In the genomic region with DNA sequence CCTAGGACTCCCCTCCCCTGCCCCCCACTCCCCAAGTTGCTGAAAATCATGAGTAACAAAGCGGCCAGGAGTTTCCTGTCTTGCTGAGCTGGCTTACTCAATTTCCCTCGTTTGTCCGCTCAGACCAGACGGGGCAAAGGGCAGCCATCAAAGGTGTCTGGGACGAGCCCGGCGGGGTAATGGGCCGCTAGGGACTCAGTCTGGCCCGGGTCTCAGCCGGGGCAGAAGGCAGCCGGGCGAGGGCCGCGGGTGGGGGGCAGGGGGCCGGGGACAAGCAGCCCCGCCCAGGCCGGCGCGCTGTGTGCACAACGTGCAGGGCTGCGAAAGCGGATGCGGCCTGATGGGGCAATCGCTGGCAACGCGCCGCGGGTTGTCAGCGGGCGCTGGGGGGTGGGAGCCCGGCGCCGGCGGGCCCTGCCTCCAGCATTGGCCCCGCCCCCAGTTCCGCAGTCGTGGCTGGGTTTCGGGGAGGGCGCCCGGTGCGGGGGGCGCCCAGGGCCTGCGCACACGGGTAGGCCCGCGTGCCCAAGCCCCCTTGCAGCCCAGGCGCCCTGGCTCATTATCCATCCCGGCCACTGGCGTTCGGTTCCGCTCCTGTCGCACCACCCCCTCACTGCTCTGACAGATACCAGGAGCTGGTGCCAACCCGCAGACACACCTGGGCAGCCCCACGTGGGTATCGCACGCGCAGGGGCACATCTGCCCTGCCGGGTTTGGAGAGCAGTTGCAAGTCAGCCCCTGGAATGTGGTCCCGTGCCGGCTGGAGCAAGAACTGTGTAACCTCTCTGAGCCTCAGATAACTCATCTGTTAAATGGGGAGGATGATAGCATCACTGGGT, we compare ENCODE assay signal across 8 cellular contexts. TPM values are rescaled to one million over a fixed set of nuclear protein-coding genes. Genes with fewer than 3 reads are reported as not detected.
DNase-seq lines count a peak whose midpoint lies in the region; ATAC-seq, FAIRE-seq and TF ChIP-seq lines count a peak whose summit lies in the region.

No MANE protein-coding gene starts in this region.

- peak overlapping the region; percentile 35 to 100 (median 99) for H3K27ac Mint-ChIP-seq in brain

- peaks cover 25% of the 10 kb centered on the region for H3K4me1 ChIP-seq in iPS-20b (ENCODE audit: insufficient read depth, low read length)
- peaks cover 11 to 21% of the 10 kb centered on the region in 2 donors for H3K4me1 ChIP-seq in small intestine (ENCODE audit: control insufficient read depth in 2 of 2, insufficient read depth in 1 of 2, low read depth in 1 of 2, low read length in 1 of 2)

- H3K36me3 ChIP-seq in iPS-20b (ENCODE audit: insufficient read depth, low read depth, low read length) (no peaks in the 10 kb centered on the region), small intestine (ENCODE audit: control insufficient read depth in 2 of 2, insufficient read depth in 2 of 2, low read length in 2 of 2) (no peaks in the 10 kb centered on the region)

- H3K9me3 ChIP-seq in iPS-20b (ENCODE audit: insufficient read depth, low read depth, low read length) (no peaks in the 10 kb centered on the region), small intestine (ENCODE audit: control insufficient read depth, low read depth) (no peaks in the 10 kb centered on the region)

- H3K4me3 ChIP-seq in iPS-20b (ENCODE audit: low read length) (peak overlapping the region; percentile 59; the same call in 1 of the 2 replicates), small intestine (ENCODE audit: low read depth in 1 of 2, low read length in 2 of 2) (peak overlapping the region in 1 of 2 donors; percentile 44)

- H3K9me3 Mint-ChIP-seq in brain, result peaks cover 0 to 7% (median 0%) of the 10 kb centered on the region in 5 experiments

- no peaks in the 10 kb centered on the region for H3K36me3 Mint-ChIP-seq in brain

- peak; percentile 85 for DNase-seq in GM12892 (ENCODE audit: insufficient read length)
- peak; percentile 24 for DNase-seq in NCI-H128 (lab: John Stamatoyannopoulos, UW; ENCODE audit: unreplicated experiment)
- peak; percentile 93 for DNase-seq in UCSD-AML1 (lab: John Stamatoyannopoulos, UW; ENCODE audit: unreplicated experiment)
- peak; percentile 84 for DNase-seq in small intestine

- 0 to 1% (median 1%) methylated on average over 33 to 60 of the region's 60 CpGs for WGBS in small intestine, 3 donors

- H3K27ac ChIP-seq in iPS-20b (ENCODE audit: low read length) (no peak overlapping the region), small intestine (ENCODE audit: low read depth in 1 of 2, low read length in 1 of 2) (peak overlapping the region; percentile 86 to 95)

- H3K4me3 Mint-ChIP-seq in brain, result peak overlapping the region; percentile 60 to 85 (median 78)

- peak overlapping the region; percentile 70; the same call in 1 of the 2 replicates for H3K9ac ChIP-seq in iPS-20b (ENCODE audit: low read depth, low read length)

- ATAC-seq in HG02610 (IDR thresholded peaks at IDR 0.05; ENCODE audit: unreplicated experiment), result peak; percentile 45
- ATAC-seq in HG03469 (IDR thresholded peaks at IDR 0.05; ENCODE audit: unreplicated experiment), result no peak

- peak; percentile 48; the same call in 1 of the 2 replicates for TF ChIP-seq POLR2A in GM12892 (IDR thresholded peaks at IDR 0.05; ENCODE audit: low read depth, low read length)

- H3K27me3 Mint-ChIP-seq in brain, result peaks cover 3% of the 10 kb centered on the region

- H3K4me1 Mint-ChIP-seq in brain, result peaks cover 83% of the 10 kb centered on the region

- peak; percentile 65 for FAIRE-seq in GM12892 (lab: Jason Lieb, UNC)
- FAIRE-seq in small intestine (lab: Jason Lieb, UNC), result no peak

- TF ChIP-seq CTCF in brain (conservative IDR thresholded peaks at IDR 0.05), result no peak

- H3K27me3 ChIP-seq in iPS-20b (ENCODE audit: insufficient read depth, low read length) (0 out of 2 replicates have a peak, but pooled peaks cover 11% of the 10 kb centered on the region), small intestine (ENCODE audit: control insufficient read depth in 2 of 2, insufficient read depth in 2 of 2, low read length in 2 of 2) (no peaks in the 10 kb centered on the region)

RNA-seq across cellular contexts. Expression of gene DNAJB12, which starts 35.1 kb away (rescaled TPM):
- polyA plus RNA-seq in GM12892 (2012; ENCODE audit: missing spikeins), result 9.9 TPM
- polyA plus RNA-seq in brain (ENCODE audit: insufficient read depth, low read depth, low replicate concordance), result 29.3 TPM
- polyA plus RNA-seq in small intestine, result 10 to 100 TPM; 17.0 to 27.3 (median 18.6) TPM

RNA-seq across cellular contexts. Expression of gene DDIT4, which starts 45.9 kb away (rescaled TPM):
- polyA plus RNA-seq in GM12892 (2012; ENCODE audit: missing spikeins), result 158 TPM
- polyA plus RNA-seq in brain (ENCODE audit: insufficient read depth, low read depth, low replicate concordance) (121 TPM), small intestine (100 to 1,000 TPM in 1 of 3 donors, 10 to 100 TPM in 2; 34.4 to 330 (median 36.5) TPM)

Comparison
In these comparisons a context has a peak if more than half of its experiments do, and no peak if none do; other contexts are left out.
1. DNase-seq: peak in every context shown above with its lines; median percentile 93 in UCSD-AML1; 85 in GM12892; 84 in small intestine; 24 in NCI-H128.